In genomic region chr5:78361226-78361993, GRCh38 we compare ENCODE assay signal across 8 cellular contexts. TPM values are rescaled to one million over a fixed set of nuclear protein-coding genes. Genes with fewer than 3 reads are reported as not detected.
DNase-seq lines count a peak whose midpoint lies in the region; ATAC-seq and TF ChIP-seq lines count a peak whose summit lies in the region.

No MANE protein-coding gene starts in this region.

- CTCF ChIA-PET in Caco-2 (lab: Charles Lee) = interaction anchor here (0.7 to 1.9 kb wide), 5 partner anchors 8 to 288 kb away, joined by 3 to 13 read pairs (median 3); no protein-coding TSS in a partner anchor

- TF ChIP-seq CTCF in Caco-2 (IDR thresholded peaks at IDR 0.05; ENCODE audit: insufficient read depth in 1 of 2, low read depth in 1 of 2, low read length in 1 of 2, severe bottlenecking in 1 of 2, unreplicated experiment in 1 of 2) (peak; percentile 10 to 11), HFF-Myc (IDR thresholded peaks at IDR 0.05; ENCODE audit: low read depth, low read length, missing control alignments) (no peak)

- H3K4me3 Mint-ChIP-seq in Caco-2 (ENCODE audit: unreplicated experiment) = peak overlapping the region; percentile 97

- peaks cover 6% of the 10 kb centered on the region for H3K4me1 Mint-ChIP-seq in Caco-2 (ENCODE audit: low read depth, unreplicated experiment)

- H3K27ac Mint-ChIP-seq in Caco-2 (ENCODE audit: unreplicated experiment) = peak overlapping the region; percentile 41

- H3K9me3 ChIP-seq in Caco-2 (no peaks in the 10 kb centered on the region), adipocyte (ENCODE audit: control insufficient read depth, low read length) (no peaks in the 10 kb centered on the region), right cardiac atrium (ENCODE audit: control insufficient read depth, low read length) (no peaks in the 10 kb centered on the region)

- POLR2A ChIA-PET in Caco-2 (lab: Charles Lee) = interaction anchor here (0.6 to 1.3 kb wide), 2 partner anchors 67 to 166 kb away, joined by 6 to 7 read pairs; partner anchors contain the start of gene AP3B1

- H3K36me3 ChIP-seq in Caco-2 (ENCODE audit: control insufficient read depth, insufficient read depth, low read length) = no peaks in the 10 kb centered on the region; the same call in 1 of the 2 replicates
- no peaks in the 10 kb centered on the region for H3K36me3 ChIP-seq in adipocyte (ENCODE audit: control insufficient read depth, insufficient read depth, low read length, severe bottlenecking)

- peaks cover 19% of the 10 kb centered on the region for H3K36me3 Mint-ChIP-seq in Caco-2 (ENCODE audit: insufficient read depth, unreplicated experiment)

- H3K4me1 ChIP-seq in Caco-2 = 0 out of 2 replicates have a peak, but pooled peaks cover 10% of the 10 kb centered on the region
- H3K4me1 ChIP-seq in adipocyte (ENCODE audit: control insufficient read depth, insufficient read depth, low read length) = peaks cover 13% of the 10 kb centered on the region
- H3K4me1 ChIP-seq in right cardiac atrium (ENCODE audit: control insufficient read depth, insufficient read depth, low read length) = no peaks in the 10 kb centered on the region

- BruUV-seq in Caco-2 (replicated peaks; lab: Mats Ljungman, UMichigan) = TSS peak; percentile 38

- peak; percentile 47 to 70 for ATAC-seq in right cardiac atrium
- no peak for ATAC-seq in HG02852 (IDR thresholded peaks at IDR 0.05; ENCODE audit: unreplicated experiment)
- no peak for ATAC-seq in HG02884 (IDR thresholded peaks at IDR 0.05; ENCODE audit: unreplicated experiment)

- DNase-seq in Caco-2 (peak; percentile 50 to 51), HFF-Myc (ENCODE audit: extremely low read depth, low read depth) (no peak), NCI-H748 (lab: John Stamatoyannopoulos, UW; ENCODE audit: unreplicated experiment) (peak; percentile 83), adipocyte (ENCODE audit: low read depth) (peak; percentile 60), right cardiac atrium (peak; percentile 53 to 72 (median 67)), pons (ENCODE audit: low spot score) (peak; percentile 58)

- no peaks in the 10 kb centered on the region for H3K9me3 Mint-ChIP-seq in Caco-2 (ENCODE audit: unreplicated experiment)

- H3K27me3 Mint-ChIP-seq in Caco-2 (ENCODE audit: insufficient read depth, unreplicated experiment) = no peaks in the 10 kb centered on the region

- intact Hi-C loops in Caco-2 (cut with micrococcal nuclease; ENCODE audit: unreplicated experiment) = no loop called here
- intact Hi-C loops in right cardiac atrium (cut with DNase I) = loop anchor here in 1 of 4 donors (5.0 kb wide), 1 partner anchor 69 kb away; the partner anchor contains the start of gene AP3B1

- peak overlapping the region; percentile 13 for H3K27ac ChIP-seq in right cardiac atrium (ENCODE audit: low read length)

- peak overlapping the region; percentile 72 for H3K4me3 ChIP-seq in Caco-2 (ENCODE audit: low read depth, low read length)
- peak overlapping the region; percentile 96 for H3K4me3 ChIP-seq in HFF-Myc (replicated peaks; ENCODE audit: low read depth, low read length)
- peak overlapping the region; percentile 97 for H3K4me3 ChIP-seq in adipocyte (ENCODE audit: low read length)
- H3K4me3 ChIP-seq in right cardiac atrium (ENCODE audit: low read length) = peak overlapping the region; percentile 56

- peak overlapping the region; percentile 96 for H3K9ac ChIP-seq in adipocyte (ENCODE audit: low read length)

- no peaks in the 10 kb centered on the region for H3K27me3 ChIP-seq in Caco-2 (replicated peaks; ENCODE audit: control insufficient read depth, insufficient read depth, low read length)
- H3K27me3 ChIP-seq in adipocyte (replicated peaks; ENCODE audit: control insufficient read depth, insufficient read depth, low read length) = no peaks in the 10 kb centered on the region
- no peaks in the 10 kb centered on the region for H3K27me3 ChIP-seq in right cardiac atrium (ENCODE audit: control insufficient read depth, insufficient read depth)

- 3% methylated on average over 15 of the region's 15 CpGs for WGBS in right cardiac atrium

RNA-seq across cellular contexts. Expression of gene SCAMP1, which starts 1.0 kb away (rescaled TPM):
- 21.3 and 23.6 TPM in 2 replicates for total RNA-seq in Caco-2 (2022)
- total RNA-seq in right cardiac atrium = 10 to 100 TPM; 37.9 to 44.1 (median 40.4) TPM
- 14.6 TPM for polyA plus RNA-seq in right cardiac atrium

Comparison
In these comparisons a context has a peak if more than half of its experiments do, and no peak if none do; other contexts are left out.
1. ATAC-seq: peak in right cardiac atrium (2 of 2); none in HG02852 (single experiment) and HG02884 (single experiment).
2. Peak in every context shown above with its lines, with median percentiles within 50 percentile points of each other: H3K4me3 ChIP-seq.